Comparison of ENCODE assay signal across 8 cellular contexts in genomic region chr4:88456757-88457306, GRCh38. TPM values are rescaled to one million over a fixed set of nuclear protein-coding genes. Genes with fewer than 3 reads are reported as not detected.
DNase-seq lines count a peak whose midpoint lies in the region; ATAC-seq and TF ChIP-seq lines count a peak whose summit lies in the region.

HERC5 (plus strand) TSS chr4:88457119; CDS start chr4:88457270, 151 bp downstream.

- DNase-seq in Daoy (ENCODE audit: low read depth) = peak; percentile 88
- peak; percentile 87 for DNase-seq in Jurkat, Clone E6-1 (ENCODE audit: low read depth, low spot score)
- DNase-seq in SK-MEL-5 (ENCODE audit: low read depth, low spot score) = peak; percentile 86
- peak; percentile 94 for DNase-seq in activated naive CD4-positive, alpha-beta T cell treated with anti-CD3 and anti-CD28 coated beads, Interleukin-2, amount 10 ng/mL, durations not matched to agents 7 days and 5 days
- peak; percentile 89 for DNase-seq in glomerular visceral epithelial cell (ENCODE audit: extremely low spot score)
- peak; percentile 61 for DNase-seq in occipital lobe (lab: John Stamatoyannopoulos, UW)
- peak; percentile 95 for DNase-seq in testis

- peaks cover 41% of the 10 kb centered on the region for H3K4me1 Mint-ChIP-seq in activated naive CD4-positive, alpha-beta T cell treated with anti-CD3 and anti-CD28 coated beads, Interleukin-2, amount 10 ng/mL, durations not matched to agents 7 days and 5 days

- CTCF ChIA-PET in activated naive CD4-positive, alpha-beta T cell treated with anti-CD3 and anti-CD28 coated beads, Interleukin-2, amount 10 ng/mL, durations not matched to agents 7 days and 5 days (lab: Charles Lee) = interaction anchor here (0.7 to 1.3 kb wide), 3 partner anchors 59 to 173 kb away, joined by 3 to 6 read pairs (median 3); no protein-coding TSS in a partner anchor

- peaks cover 14% of the 10 kb centered on the region for H3K36me3 Mint-ChIP-seq in activated naive CD4-positive, alpha-beta T cell treated with anti-CD3 and anti-CD28 coated beads, Interleukin-2, amount 10 ng/mL, durations not matched to agents 7 days and 5 days

- WGBS in testis, 2 donors = 0 to 1% methylated on average over 23 to 48 of the region's 48 CpGs

- H3K4me3 Mint-ChIP-seq in activated naive CD4-positive, alpha-beta T cell treated with anti-CD3 and anti-CD28 coated beads, Interleukin-2, amount 10 ng/mL, durations not matched to agents 7 days and 5 days = peak within 1 kb of the TSS; percentile 99

- no peaks in the 10 kb centered on the region for H3K9me3 ChIP-seq in testis

- peak within 1 kb of the TSS; percentile 80 for H3K4me3 ChIP-seq in Jurkat, Clone E6-1 (ENCODE audit: low read length)
- H3K4me3 ChIP-seq in testis = peak within 1 kb of the TSS; percentile 80 to 97

- TF ChIP-seq POLR2A in testis (IDR thresholded peaks at IDR 0.05) = peak; percentile 22

- peak within 1 kb of the TSS; percentile 99 for H3K27ac Mint-ChIP-seq in activated naive CD4-positive, alpha-beta T cell treated with anti-CD3 and anti-CD28 coated beads, Interleukin-2, amount 10 ng/mL, durations not matched to agents 7 days and 5 days

- in situ Hi-C loops in SK-MEL-5 (cut with HindIII; ENCODE audit: low pct_unique_long_range_greater_than_20kb, low sequenced_read_pairs) = no loop called here

- H3K36me3 ChIP-seq in testis (ENCODE audit: low read depth, missing control alignments) = no peaks in the 10 kb centered on the region

- peaks cover 14% of the 10 kb centered on the region for H3K27me3 Mint-ChIP-seq in activated naive CD4-positive, alpha-beta T cell treated with anti-CD3 and anti-CD28 coated beads, Interleukin-2, amount 10 ng/mL, durations not matched to agents 7 days and 5 days

- intact Hi-C loops in testis (cut with DNase I; ENCODE audit: low total_unique reads) = loop anchor here (10.0 kb wide), 3 partner anchors 82 to 242 kb away; partner anchors contain the start of genes HERC6 and PPM1K

- H3K9me3 Mint-ChIP-seq in activated naive CD4-positive, alpha-beta T cell treated with anti-CD3 and anti-CD28 coated beads, Interleukin-2, amount 10 ng/mL, durations not matched to agents 7 days and 5 days = peaks cover 2% of the 10 kb centered on the region

- no peaks in the 10 kb centered on the region for H3K4me1 ChIP-seq in testis

- H3K27ac ChIP-seq in testis = peak within 1 kb of the TSS; percentile 87 to 89

- TF ChIP-seq CTCF in testis (IDR thresholded peaks at IDR 0.05) = peak; percentile 48 to 71 (median 69)

- ATAC-seq in GM21717 (IDR thresholded peaks at IDR 0.05; ENCODE audit: unreplicated experiment) = peak; percentile 93

- no peaks in the 10 kb centered on the region for H3K27me3 ChIP-seq in testis

RNA-seq across cellular contexts. Expression of gene HERC5, which starts in this region (rescaled TPM):
- total RNA-seq in Daoy (2014; rRNA removed; shearing (Covaris generic)) = 11.5 and 12.0 TPM in 2 replicates
- polyA plus RNA-seq in Jurkat, Clone E6-1 (2012; ENCODE audit: insufficient read depth, insufficient read length) = 12.2 TPM
- 5.3 and 6.1 TPM in 2 replicates for total RNA-seq in SK-MEL-5 (2014; rRNA removed; shearing (Covaris generic))
- polyA plus RNA-seq in SK-MEL-5 (2015; cell fraction: cytosol; rRNA removed) = 2.7 and 3.0 TPM in 2 replicates
- 3.0 and 3.1 TPM in 2 replicates for polyA plus RNA-seq in SK-MEL-5 (2015; cell fraction: nucleus; rRNA removed)
- total RNA-seq in occipital lobe = 2.5 TPM
- total RNA-seq in testis = 100 to 1,000 TPM; 111 to 127 TPM
- 72.6 TPM for polyA plus RNA-seq in testis (ENCODE audit: insufficient read depth, low read depth, low replicate concordance)

Comparison
In these comparisons a context has a peak if more than half of its experiments do, and no peak if none do; other contexts are left out.
1. Peak in every context shown above with its lines: DNase-seq, ATAC-seq, H3K4me3 ChIP-seq and H3K27ac ChIP-seq.